In genomic region chr11:45997599-45997998, GRCh38 we compare ENCODE assay signal across 1 cellular context.
TF ChIP-seq lines count a peak whose summit lies in the region.

No MANE protein-coding gene starts in this region.

TF ChIP-seq in WTC11, 78 proteins besides CTCF, POLR2A, EP300 and RAD21 (continued from another document):
- TF ChIP-seq ZBTB43 (CRISPR knock-in tag; IDR thresholded peaks at IDR 0.05): no peak
- no peak for TF ChIP-seq FOXJ3 (CRISPR knock-in tag; IDR thresholded peaks at IDR 0.05; ENCODE audit: borderline replicate concordance)
- no peak for TF ChIP-seq CDX4 (CRISPR knock-in tag; IDR thresholded peaks at IDR 0.05; ENCODE audit: borderline replicate concordance)
- TF ChIP-seq TP53 (CRISPR knock-in tag; IDR thresholded peaks at IDR 0.05): no peak
- no peak for TF ChIP-seq ZNF263 (CRISPR knock-in tag; IDR thresholded peaks at IDR 0.05; ENCODE audit: low read depth)
- no peak for TF ChIP-seq HMGA2 (CRISPR knock-in tag; IDR thresholded peaks at IDR 0.05)
